In genomic region chr15:64702816-64703631, GRCh38 we compare ENCODE assay signal across 8 cellular contexts.
DNase-seq lines count a peak whose midpoint lies in the region; ATAC-seq and TF ChIP-seq lines count a peak whose summit lies in the region.

No MANE protein-coding gene starts in this region.

- DNase-seq in G401 (ENCODE audit: low spot score) (peak; percentile 95), HFF-Myc (ENCODE audit: extremely low read depth, low read depth) (peak; percentile 59), NB4 (ENCODE audit: low read depth) (peak; percentile 93), SK-MEL-5 (ENCODE audit: low read depth, low spot score) (peak; percentile 94), nucleus accumbens (lab: John Stamatoyannopoulos, UW) (peak; percentile 77 to 100 (median 96)), superior temporal gyrus (ENCODE audit: extremely low spot score) (peak; percentile 93)
- DNase-seq in activated naive CD4-positive, alpha-beta T cell treated with anti-CD3 and anti-CD28 coated beads, Interleukin-2, amount 10 ng/mL, durations not matched to agents 7 days and 5 days, result peak; percentile 97

- in situ Hi-C loops in G401 (cut with HindIII; ENCODE audit: low sequenced_read_pairs) (no loop called here), SK-MEL-5 (cut with HindIII; ENCODE audit: low pct_unique_long_range_greater_than_20kb, low sequenced_read_pairs) (no loop called here)

- no peaks in the 10 kb centered on the region for H3K27me3 ChIP-seq in gastroesophageal sphincter

- no peaks in the 10 kb centered on the region for H3K9me3 Mint-ChIP-seq in activated naive CD4-positive, alpha-beta T cell treated with anti-CD3 and anti-CD28 coated beads, Interleukin-2, amount 10 ng/mL, durations not matched to agents 7 days and 5 days

- peak overlapping the region; percentile 77 for H3K4me3 Mint-ChIP-seq in activated naive CD4-positive, alpha-beta T cell treated with anti-CD3 and anti-CD28 coated beads, Interleukin-2, amount 10 ng/mL, durations not matched to agents 7 days and 5 days

- no peak for TF ChIP-seq EP300 in gastroesophageal sphincter (IDR thresholded peaks at IDR 0.05)

- H3K27ac Mint-ChIP-seq in activated naive CD4-positive, alpha-beta T cell treated with anti-CD3 and anti-CD28 coated beads, Interleukin-2, amount 10 ng/mL, durations not matched to agents 7 days and 5 days, result peak overlapping the region; percentile 13

- TF ChIP-seq CTCF in HFF-Myc (IDR thresholded peaks at IDR 0.05; ENCODE audit: low read depth, low read length, missing control alignments) (no peak), NB4 (IDR thresholded peaks at IDR 0.05; ENCODE audit: low read depth, low read length) (no peak), gastroesophageal sphincter (IDR thresholded peaks at IDR 0.05) (peak in 1 of 4 experiments; percentile 15)

- H3K4me1 Mint-ChIP-seq in activated naive CD4-positive, alpha-beta T cell treated with anti-CD3 and anti-CD28 coated beads, Interleukin-2, amount 10 ng/mL, durations not matched to agents 7 days and 5 days, result peaks cover 51% of the 10 kb centered on the region

- peaks cover 33 to 57% (median 40%) of the 10 kb centered on the region in 3 donors for H3K4me1 ChIP-seq in gastroesophageal sphincter

- H3K4me3 ChIP-seq in HFF-Myc (replicated peaks; ENCODE audit: low read depth, low read length), result peak overlapping the region; percentile 76
- peak overlapping the region; percentile 71 for H3K4me3 ChIP-seq in NB4 (ENCODE audit: low read depth, low read length)
- peak overlapping the region; percentile 66 to 92 for H3K4me3 ChIP-seq in gastroesophageal sphincter

- peaks cover 0 to 8% of the 10 kb centered on the region in 2 donors for H3K36me3 ChIP-seq in gastroesophageal sphincter

- WGBS in gastroesophageal sphincter (ENCODE audit: low coverage in 1 of 2), 2 donors, result 0 to 8% methylated on average over 10 to 14 of the region's 62 CpGs

- H3K27ac ChIP-seq in gastroesophageal sphincter, result peak overlapping the region; percentile 41 to 96 (median 92)

- H3K27me3 Mint-ChIP-seq in activated naive CD4-positive, alpha-beta T cell treated with anti-CD3 and anti-CD28 coated beads, Interleukin-2, amount 10 ng/mL, durations not matched to agents 7 days and 5 days, result no peaks in the 10 kb centered on the region

- H3K9me3 ChIP-seq in gastroesophageal sphincter, result no peaks in the 10 kb centered on the region

- TF ChIP-seq POLR2A in NB4 (IDR thresholded peaks at IDR 0.05; ENCODE audit: extremely low read depth, insufficient read length) (peak; percentile 86), gastroesophageal sphincter (IDR thresholded peaks at IDR 0.05) (peak; percentile 36 to 53)

- peaks cover 16% of the 10 kb centered on the region for H3K36me3 Mint-ChIP-seq in activated naive CD4-positive, alpha-beta T cell treated with anti-CD3 and anti-CD28 coated beads, Interleukin-2, amount 10 ng/mL, durations not matched to agents 7 days and 5 days

- ATAC-seq in gastroesophageal sphincter, result peak; percentile 95

- CTCF ChIA-PET in activated naive CD4-positive, alpha-beta T cell treated with anti-CD3 and anti-CD28 coated beads, Interleukin-2, amount 10 ng/mL, durations not matched to agents 7 days and 5 days (lab: Charles Lee), result no interaction called here

Comparison
In these comparisons a context has a peak if more than half of its experiments do, and no peak if none do; other contexts are left out.
1. Peak in every context shown above with its lines: DNase-seq, ATAC-seq, H3K4me3 ChIP-seq and H3K27ac ChIP-seq.